Comparison of ENCODE assay signal across 17 cellular contexts in genomic region chr15:32851619-32852416, GRCh38.
DNase-seq lines count a peak whose midpoint lies in the region; ATAC-seq and TF ChIP-seq lines count a peak whose summit lies in the region.
"Had no signal": no experiment of that assay in that cellular context is flagged by ENCODE, and none has a peak within 500 bp of the region (broad histone marks: within the 10 kb centered on the region; RNA-seq: fewer than 3 reads in every experiment).

No MANE protein-coding gene starts in this region.

- TF ChIP-seq EP300 in SK-N-SH (IDR thresholded peaks at IDR 0.05; ENCODE audit: borderline replicate concordance in 1 of 2, low read depth in 1 of 2, low read length in 1 of 2), result peak; percentile 34 to 70; a peak in 2 of 4 replicates

- peaks cover 8 to 38% of the 10 kb centered on the region in 2 experiments for H3K36me3 ChIP-seq in SK-N-SH (replicated peaks in 1 of 2; ENCODE audit: control insufficient read depth in 1 of 2, insufficient read depth in 2 of 2, low read length in 1 of 2)

- no peaks in the 10 kb centered on the region for H3K9me3 ChIP-seq in SK-N-SH

- H3K4me3 Mint-ChIP-seq in activated CD8-positive, alpha-beta T cell treated with anti-CD3 and anti-CD28 coated beads for 36 hours, result no peak overlapping the region
- H3K4me3 Mint-ChIP-seq: activated CD8-positive, alpha-beta T cell treated with anti-CD3 and anti-CD28 coated beads, Interleukin-2, amount 10 ng/mL, durations not matched to agents 7 days and 5 days; CD4-positive, alpha-beta T cell; mesothelial cell of epicardium had no signal

- CTCF ChIA-PET in SK-N-SH (lab: Yijun Ruan, JAX), result interaction anchor here (0.8 to 2.0 kb wide), 4 partner anchors 12 to 189 kb away, joined by 3 to 6 read pairs (median 4); no protein-coding TSS in a partner anchor
- CTCF ChIA-PET in activated CD8-positive, alpha-beta T cell treated with anti-CD3 and anti-CD28 coated beads for 36 hours (lab: Charles Lee), result no interaction called here

- H3K9me3 Mint-ChIP-seq in activated CD8-positive, alpha-beta T cell treated with anti-CD3 and anti-CD28 coated beads for 36 hours, result no peaks in the 10 kb centered on the region
- H3K9me3 Mint-ChIP-seq: CD4-positive, alpha-beta T cell had no signal

- no peaks in the 10 kb centered on the region for H3K36me3 Mint-ChIP-seq in activated CD8-positive, alpha-beta T cell treated with anti-CD3 and anti-CD28 coated beads for 36 hours (ENCODE audit: low read depth)
- H3K36me3 Mint-ChIP-seq: mesothelial cell of epicardium had no signal

- DNase-seq in ELR (ENCODE audit: low read depth) (peak; percentile 86), SK-N-SH (no peak), fibroblast of mammary gland (ENCODE audit: low read depth) (peak; percentile 90), retinal pigment epithelial cell (ENCODE audit: low read depth) (peak; percentile 51)
- no peak for DNase-seq in stimulated activated CD4-positive, alpha-beta T cell treated with anti-CD3 and anti-CD28 coated beads, Interleukin-4, amount 100 ng/mL, for 4 hours
- no peak for DNase-seq in activated CD8-positive, alpha-beta T cell treated with anti-CD3 and anti-CD28 coated beads for 36 hours
- DNase-seq: activated CD8-positive, alpha-beta T cell treated with anti-CD3 and anti-CD28 coated beads, Interleukin-2, amount 10 ng/mL, durations not matched to agents 7 days and 5 days; activated effector memory CD4-positive, alpha-beta T cell treated with anti-CD3 and anti-CD28 coated beads, Interleukin-2, amount 50 U/mL, for 16 hours; CD4-positive, alpha-beta T cell; GF-D8; KBM-7; NCI-H526; posterior cingulate gyrus; SHP77 had no signal

- H3K4me1 ChIP-seq in SK-N-SH (ENCODE audit: control insufficient read depth in 1 of 2, insufficient read depth in 2 of 2, low read depth in 1 of 2, low read length in 1 of 2), result peaks cover 0 to 38% of the 10 kb centered on the region in 2 experiments; a peak in 3 of 4 replicates

- no peak for TF ChIP-seq CTCF in SK-N-SH (IDR thresholded peaks at IDR 0.05)
- TF ChIP-seq CTCF in fibroblast of mammary gland (conservative IDR thresholded peaks at IDR 0.05; ENCODE audit: control insufficient read depth, insufficient read depth, low read depth, low read length), result no peak
- TF ChIP-seq CTCF in retinal pigment epithelial cell (conservative IDR thresholded peaks at IDR 0.05; ENCODE audit: low read depth, low read length), result no peak
- no peak for TF ChIP-seq CTCF in activated CD8-positive, alpha-beta T cell treated with anti-CD3 and anti-CD28 coated beads for 36 hours (IDR thresholded peaks at IDR 0.05)

- peak overlapping the region; percentile 64 for H3K9ac ChIP-seq in SK-N-SH

- no peaks in the 10 kb centered on the region for H4K20me1 ChIP-seq in SK-N-SH (ENCODE audit: insufficient read depth)

- peaks cover 62% of the 10 kb centered on the region for H3F3A ChIP-seq in SK-N-SH (replicated peaks; ENCODE audit: insufficient read depth)

- H3K27me3 ChIP-seq in SK-N-SH (ENCODE audit: insufficient read depth), result no peaks in the 10 kb centered on the region

- H3K9me2 ChIP-seq in SK-N-SH, result no peaks in the 10 kb centered on the region

- peak overlapping the region; percentile 82 to 94; a peak in 3 of 4 replicates for H3K27ac ChIP-seq in SK-N-SH (ENCODE audit: low read depth in 2 of 2, low read length in 1 of 2)

- no peak overlapping the region for H3K4me3 ChIP-seq in SK-N-SH (ENCODE audit: low read depth in 2 of 2, low read length in 1 of 2)
- no peak overlapping the region for H3K4me3 ChIP-seq in fibroblast of mammary gland (ENCODE audit: control insufficient read depth, low read depth, low read length)
- no peak overlapping the region for H3K4me3 ChIP-seq in retinal pigment epithelial cell (ENCODE audit: low read length)

- H3K79me2 ChIP-seq in SK-N-SH (ENCODE audit: insufficient read depth), result peaks cover 35% of the 10 kb centered on the region

- intact Hi-C loops in activated CD8-positive, alpha-beta T cell treated with anti-CD3 and anti-CD28 coated beads for 36 hours (cut with micrococcal nuclease), result no loop called here

- no peak overlapping the region for H3K27ac Mint-ChIP-seq in activated CD8-positive, alpha-beta T cell treated with anti-CD3 and anti-CD28 coated beads for 36 hours
- H3K27ac Mint-ChIP-seq: activated CD8-positive, alpha-beta T cell treated with anti-CD3 and anti-CD28 coated beads, Interleukin-2, amount 10 ng/mL, durations not matched to agents 7 days and 5 days; CD4-positive, alpha-beta T cell; mesothelial cell of epicardium had no signal

- 58% methylated on average over 7 of the region's 7 CpGs for WGBS in SK-N-SH (ENCODE audit: low lambda C conversion rate)

- ATAC-seq in GM21515 (IDR thresholded peaks at IDR 0.05; ENCODE audit: unreplicated experiment), result no peak
- no peak for ATAC-seq in activated CD8-positive, alpha-beta T cell treated with anti-CD3 and anti-CD28 coated beads for 36 hours
- ATAC-seq in HG03280 (IDR thresholded peaks at IDR 0.05; ENCODE audit: unreplicated experiment), result no peak
- ATAC-seq: activated CD8-positive, alpha-beta T cell treated with anti-CD3 and anti-CD28 coated beads, Interleukin-2, amount 10 ng/mL, durations not matched to agents 7 days and 5 days had no signal

- TF ChIP-seq RAD21 in SK-N-SH (IDR thresholded peaks at IDR 0.05; ENCODE audit: low read length), result no peak

- POLR2A ChIA-PET in SK-N-SH (lab: Yijun Ruan, JAX), result no interaction called here
- POLR2A ChIA-PET in activated CD8-positive, alpha-beta T cell treated with anti-CD3 and anti-CD28 coated beads for 36 hours (lab: Charles Lee), result no interaction called here

- no peak overlapping the region for H2AFZ ChIP-seq in SK-N-SH (ENCODE audit: low read depth)

- H3K27me3 Mint-ChIP-seq in activated CD8-positive, alpha-beta T cell treated with anti-CD3 and anti-CD28 coated beads for 36 hours, result no peaks in the 10 kb centered on the region
- H3K27me3 Mint-ChIP-seq: CD4-positive, alpha-beta T cell had no signal

- no peaks in the 10 kb centered on the region for H3K4me1 Mint-ChIP-seq in activated CD8-positive, alpha-beta T cell treated with anti-CD3 and anti-CD28 coated beads for 36 hours (ENCODE audit: low read depth)

- H3K4me2 ChIP-seq in SK-N-SH, result peak overlapping the region; percentile 36; the same call in 1 of the 2 replicates

TF ChIP-seq in SK-N-SH, 30 proteins besides CTCF, POLR2A, EP300 and RAD21 (continues in another document):
- TF ChIP-seq SMC3 (IDR thresholded peaks at IDR 0.05; ENCODE audit: low read depth, low read length) (no peak), RXRA (IDR thresholded peaks at IDR 0.05; ENCODE audit: borderline replicate concordance, low read depth) (no peak), USF1 (IDR thresholded peaks at IDR 0.05; ENCODE audit: borderline replicate concordance, low read depth) (peak; percentile 77), MXI1 (IDR thresholded peaks at IDR 0.05; ENCODE audit: low read depth, low read length) (no peak), EZH2phosphoT487 (IDR thresholded peaks at IDR 0.05; ENCODE audit: borderline replicate concordance, low read depth) (no peak), GATA2 (CRISPR knock-in tag; IDR thresholded peaks at IDR 0.05) (no peak), FOSL2 (IDR thresholded peaks at IDR 0.05; ENCODE audit: borderline replicate concordance, low read depth) (peak; percentile 70; the same call in 1 of the 2 replicates), JUND (IDR thresholded peaks at IDR 0.05) (peak; percentile 79), REST (IDR thresholded peaks at IDR 0.05; ENCODE audit: low read depth, low read length) (no peak), NRF1 (IDR thresholded peaks at IDR 0.05; ENCODE audit: low read depth, low read length) (no peak)

Comparison
In these comparisons a context has a peak if more than half of its experiments do, and no peak if none do; other contexts are left out.
1. DNase-seq: peak in ELR (single experiment), fibroblast of mammary gland (single experiment) and retinal pigment epithelial cell (single experiment); none in SK-N-SH (single experiment), stimulated activated CD4-positive, alpha-beta T cell treated with anti-CD3 and anti-CD28 coated beads, Interleukin-4, amount 100 ng/mL, for 4 hours (0 of 2) and activated CD8-positive, alpha-beta T cell treated with anti-CD3 and anti-CD28 coated beads for 36 hours (single experiment).